9 cellular contexts compared by ENCODE assay signal in the genomic region with DNA sequence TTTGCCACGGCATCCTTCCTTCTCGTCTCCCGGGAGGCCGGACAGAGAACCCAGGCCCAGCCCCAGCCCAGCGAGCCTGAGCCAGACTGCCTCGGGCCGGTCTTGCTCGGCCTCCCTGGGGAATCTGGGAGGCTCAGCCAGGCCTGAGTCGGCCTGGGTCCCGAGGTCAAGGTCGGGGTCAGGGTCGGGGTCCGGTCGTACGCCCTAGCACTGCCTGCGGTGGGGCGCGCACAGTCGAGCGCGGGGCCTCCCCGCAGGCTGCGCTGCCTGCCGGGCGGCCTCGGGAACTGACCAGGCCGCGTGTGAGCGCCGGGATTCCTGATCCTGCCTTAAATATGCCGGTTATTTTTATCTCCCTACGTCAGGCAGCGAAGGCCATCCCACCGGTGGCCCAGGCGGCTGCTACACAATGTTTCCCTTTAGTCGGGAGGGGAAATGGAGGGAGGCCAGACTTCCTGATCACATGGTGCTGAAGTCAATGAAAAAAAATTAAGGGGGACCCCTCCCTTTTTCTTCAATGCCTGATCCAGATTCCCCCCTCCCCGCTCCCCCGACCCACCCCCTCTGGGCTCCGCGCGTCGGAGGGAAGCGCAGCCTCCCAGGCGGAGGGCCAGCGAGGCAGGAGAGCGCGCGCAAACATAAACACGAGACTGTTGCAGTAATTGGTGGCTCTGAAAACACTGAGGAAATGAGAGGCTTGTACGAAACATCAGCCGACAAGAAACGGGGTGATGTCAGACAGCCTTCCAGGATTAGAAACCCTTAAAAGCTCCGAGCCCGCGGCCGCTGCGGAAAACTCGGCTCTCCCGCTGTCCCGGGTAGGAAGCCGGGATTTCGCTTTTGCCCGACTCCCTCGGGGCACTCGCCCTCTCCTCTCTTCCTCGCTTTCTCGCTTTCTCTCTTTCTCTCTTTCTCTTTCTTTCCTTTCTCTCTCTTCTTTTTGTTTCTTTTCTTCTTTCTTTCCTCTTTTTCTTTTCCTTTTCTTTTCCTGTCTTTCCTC.
A peak's percentile ranks its signal among the peaks of the same experiment; 100 is the strongest.
DNase-seq lines count a peak whose midpoint lies in the region; ATAC-seq lines count a peak whose summit lies in the region.
"Had no signal": no experiment of that assay in that cellular context is flagged by ENCODE, and none has a peak within 500 bp of the region (broad histone marks: within the 10 kb centered on the region; RNA-seq: fewer than 3 reads in every experiment).

No MANE protein-coding gene starts in this region.

- H3K27me3 ChIP-seq in skeletal muscle tissue (ENCODE audit: control insufficient read depth in 3 of 3, insufficient read depth in 3 of 3, low read length in 3 of 3) = no peaks in the 10 kb centered on the region

- H3K27ac ChIP-seq in skeletal muscle tissue (ENCODE audit: low read depth, low read length) = peak overlapping the region; percentile 96
- H3K27ac ChIP-seq: epithelial cell of prostate had no signal

- H3K9ac ChIP-seq in skeletal muscle tissue (ENCODE audit: low read depth in 1 of 3, low read length in 3 of 3) = peak overlapping the region; percentile 86 to 92 (median 88)

- no peak overlapping the region for H3K27ac Mint-ChIP-seq in activated naive CD4-positive, alpha-beta T cell treated with anti-CD3 and anti-CD28 coated beads for 36 hours

- H3K27me3 Mint-ChIP-seq in activated naive CD4-positive, alpha-beta T cell treated with anti-CD3 and anti-CD28 coated beads for 36 hours (ENCODE audit: low read depth) = peaks cover 38% of the 10 kb centered on the region

- intact Hi-C loops in activated naive CD4-positive, alpha-beta T cell treated with anti-CD3 and anti-CD28 coated beads for 36 hours (cut with micrococcal nuclease) = no loop called here

- H3K4me3 Mint-ChIP-seq in activated naive CD4-positive, alpha-beta T cell treated with anti-CD3 and anti-CD28 coated beads for 36 hours = peak overlapping the region; percentile 13

- peaks cover 14 to 18% (median 14%) of the 10 kb centered on the region in 3 donors for H3K4me1 ChIP-seq in skeletal muscle tissue (ENCODE audit: control insufficient read depth in 3 of 3, insufficient read depth in 3 of 3, low read length in 3 of 3)

- H3K36me3 ChIP-seq in skeletal muscle tissue (ENCODE audit: control insufficient read depth in 3 of 3, insufficient read depth in 3 of 3, low read length in 3 of 3) = no peaks in the 10 kb centered on the region

- CTCF ChIA-PET in activated naive CD4-positive, alpha-beta T cell treated with anti-CD3 and anti-CD28 coated beads for 36 hours (lab: Charles Lee) = no interaction called here

- no peaks in the 10 kb centered on the region for H3K36me3 Mint-ChIP-seq in activated naive CD4-positive, alpha-beta T cell treated with anti-CD3 and anti-CD28 coated beads for 36 hours (ENCODE audit: low read depth)

- no peak for ATAC-seq in HG03025 (IDR thresholded peaks at IDR 0.05; ENCODE audit: low FRiP score, unreplicated experiment)

- peak overlapping the region; percentile 71 to 77 (median 75) for H3K4me3 ChIP-seq in skeletal muscle tissue (ENCODE audit: low read length in 3 of 3)

- H3K9me3 Mint-ChIP-seq in activated naive CD4-positive, alpha-beta T cell treated with anti-CD3 and anti-CD28 coated beads for 36 hours = no peaks in the 10 kb centered on the region

- DNase-seq in activated naive CD4-positive, alpha-beta T cell treated with anti-CD3 and anti-CD28 coated beads for 36 hours = peak; percentile 11
- DNase-seq in activated naive CD4-positive, alpha-beta T cell (lab: John Stamatoyannopoulos, UW) = no peak
- DNase-seq in NOMO-1 (lab: John Stamatoyannopoulos, UW; ENCODE audit: unreplicated experiment in 2 of 2) (peak; percentile 39 to 74), dermis blood vessel endothelial cell (peak; percentile 99), kidney tubule cell (ENCODE audit: low spot score) (peak; percentile 80), NCI-H2107 (lab: John Stamatoyannopoulos, UW) (no peak)

- H3K4me1 Mint-ChIP-seq in activated naive CD4-positive, alpha-beta T cell treated with anti-CD3 and anti-CD28 coated beads for 36 hours (ENCODE audit: low read depth) = peaks cover 8% of the 10 kb centered on the region

- no peaks in the 10 kb centered on the region for H3K9me3 ChIP-seq in skeletal muscle tissue (ENCODE audit: control insufficient read depth in 3 of 3, low read length in 3 of 3)

Comparison
In these comparisons a context has a peak if more than half of its experiments do, and no peak if none do; other contexts are left out.
1. DNase-seq: peak in activated naive CD4-positive, alpha-beta T cell treated with anti-CD3 and anti-CD28 coated beads for 36 hours (single experiment), NOMO-1 (2 of 2), dermis blood vessel endothelial cell (single experiment) and kidney tubule cell (single experiment); none in activated naive CD4-positive, alpha-beta T cell (0 of 4) and NCI-H2107 (single experiment).